1 cellular context compared by ENCODE assay signal in genomic region chr17:82439829-82440365, GRCh38.
TF ChIP-seq lines count a peak whose summit lies in the region.

No MANE protein-coding gene starts in this region.

TF ChIP-seq in K562, 482 proteins besides CTCF, POLR2A, EP300 and RAD21:
- TF ChIP-seq MEF2A (IDR thresholded peaks at IDR 0.05; ENCODE audit: control insufficient read depth, low read depth, low read length), result no peak
- peak; percentile 74 for TF ChIP-seq POLR2G (IDR thresholded peaks at IDR 0.05; ENCODE audit: low read depth, low read length)
- TF ChIP-seq RBM22 (IDR thresholded peaks at IDR 0.05; ENCODE audit: low read depth, low read length, poor library complexity, severe bottlenecking), result peak; percentile 43
- no peak for TF ChIP-seq ETS2 (tag; IDR thresholded peaks at IDR 0.05; ENCODE audit: borderline replicate concordance, poor library complexity, severe bottlenecking)
- TF ChIP-seq CCNT2 (IDR thresholded peaks at IDR 0.05; ENCODE audit: borderline replicate concordance, extremely low read depth, insufficient read length, low read depth, low read length), result peak; percentile 21
- peak; percentile 60; the same call in 1 of the 2 replicates for TF ChIP-seq ZBTB33 (CRISPR knock-in tag; IDR thresholded peaks at IDR 0.05)
- TF ChIP-seq RBFOX2 (IDR thresholded peaks at IDR 0.05; ENCODE audit: low read depth, low read length), result peak; percentile 42; the same call in 1 of the 2 replicates
